Comparison of ENCODE assay signal across 12 cellular contexts in genomic region chr7:47481656-47482012, GRCh38.
A peak's percentile ranks its signal among the peaks of the same experiment; 100 is the strongest.
DNase-seq lines count a peak whose midpoint lies in the region; ATAC-seq, FAIRE-seq and TF ChIP-seq lines count a peak whose summit lies in the region.
"Had no signal": no experiment of that assay in that cellular context is flagged by ENCODE, and none has a peak within 500 bp of the region (broad histone marks: within the 10 kb centered on the region; RNA-seq: fewer than 3 reads in every experiment).

No MANE protein-coding gene starts in this region.

- H3K79me2 ChIP-seq in parathyroid adenoma = peaks cover 26% of the 10 kb centered on the region

- H3K4me1 Mint-ChIP-seq in stimulated activated naive CD8-positive, alpha-beta T cell treated with anti-CD3 and anti-CD28 coated beads, Interleukin-15, Interleukin-2, amounts not matched to agents 100 ng/mL and 50 ng/mL, for 24 hours (ENCODE audit: low read depth) = peaks cover 46% of the 10 kb centered on the region
- H3K4me1 Mint-ChIP-seq: activated naive CD8-positive, alpha-beta T cell treated with anti-CD3 and anti-CD28 coated beads, Interleukin-2, amount 10 ng/mL, durations not matched to agents 7 days and 5 days; stimulated activated effector memory CD8-positive, alpha-beta T cell treated with anti-CD3 and anti-CD28 coated beads, Interleukin-12 subunit alpha, Interleukin-12 subunit beta, amount 100 ng/mL, for 72 hours had no signal

- H3K36me3 ChIP-seq in esophagus muscularis mucosa (no peaks in the 10 kb centered on the region), parathyroid adenoma (ENCODE audit: control insufficient read depth, insufficient read depth, low read length) (no peaks in the 10 kb centered on the region)

- H3K27ac Mint-ChIP-seq in stimulated activated naive CD8-positive, alpha-beta T cell treated with anti-CD3 and anti-CD28 coated beads, Interleukin-15, Interleukin-2, amounts not matched to agents 100 ng/mL and 50 ng/mL, for 24 hours = peak overlapping the region; percentile 87
- H3K27ac Mint-ChIP-seq: activated naive CD8-positive, alpha-beta T cell treated with anti-CD3 and anti-CD28 coated beads, Interleukin-2, amount 10 ng/mL, durations not matched to agents 7 days and 5 days; stimulated activated effector memory CD8-positive, alpha-beta T cell treated with anti-CD3 and anti-CD28 coated beads, Interleukin-12 subunit alpha, Interleukin-12 subunit beta, amount 100 ng/mL, for 72 hours had no signal

- peak overlapping the region; percentile 39 to 57 (median 52) for H3K27ac ChIP-seq in esophagus muscularis mucosa (replicated peaks in 1 of 4)
- peak overlapping the region; percentile 91 for H3K27ac ChIP-seq in parathyroid adenoma

- H3K9me3 ChIP-seq in esophagus muscularis mucosa (no peaks in the 10 kb centered on the region), parathyroid adenoma (ENCODE audit: control insufficient read depth, low read length) (no peaks in the 10 kb centered on the region)

- no peak overlapping the region for H3K4me3 ChIP-seq in esophagus muscularis mucosa
- H3K4me3 ChIP-seq in parathyroid adenoma (ENCODE audit: low read depth, low read length) = no peak overlapping the region

- no peak for TF ChIP-seq POLR2A in esophagus muscularis mucosa (IDR thresholded peaks at IDR 0.05; ENCODE audit: low read depth)

- peak overlapping the region; percentile 65 for H3K4me3 Mint-ChIP-seq in stimulated activated naive CD8-positive, alpha-beta T cell treated with anti-CD3 and anti-CD28 coated beads, Interleukin-15, Interleukin-2, amounts not matched to agents 100 ng/mL and 50 ng/mL, for 24 hours
- H3K4me3 Mint-ChIP-seq: activated naive CD8-positive, alpha-beta T cell treated with anti-CD3 and anti-CD28 coated beads, Interleukin-2, amount 10 ng/mL, durations not matched to agents 7 days and 5 days; stimulated activated effector memory CD8-positive, alpha-beta T cell treated with anti-CD3 and anti-CD28 coated beads, Interleukin-12 subunit alpha, Interleukin-12 subunit beta, amount 100 ng/mL, for 72 hours had no signal

- peak overlapping the region; percentile 36 for H2AFZ ChIP-seq in parathyroid adenoma

- 92% methylated on average over 7 of the region's 7 CpGs for WGBS in esophagus muscularis mucosa

- peaks cover 3% of the 10 kb centered on the region for H3K27me3 Mint-ChIP-seq in stimulated activated naive CD8-positive, alpha-beta T cell treated with anti-CD3 and anti-CD28 coated beads, Interleukin-15, Interleukin-2, amounts not matched to agents 100 ng/mL and 50 ng/mL, for 24 hours
- H3K27me3 Mint-ChIP-seq: activated naive CD8-positive, alpha-beta T cell treated with anti-CD3 and anti-CD28 coated beads, Interleukin-2, amount 10 ng/mL, durations not matched to agents 7 days and 5 days had no signal

- peaks cover 4% of the 10 kb centered on the region for H3K9me3 Mint-ChIP-seq in stimulated activated naive CD8-positive, alpha-beta T cell treated with anti-CD3 and anti-CD28 coated beads, Interleukin-15, Interleukin-2, amounts not matched to agents 100 ng/mL and 50 ng/mL, for 24 hours
- H3K9me3 Mint-ChIP-seq: activated naive CD8-positive, alpha-beta T cell treated with anti-CD3 and anti-CD28 coated beads, Interleukin-2, amount 10 ng/mL, durations not matched to agents 7 days and 5 days had no signal

- peak overlapping the region; percentile 46 for H3K4me2 ChIP-seq in parathyroid adenoma (ENCODE audit: low read length)

- intact Hi-C loops in esophagus muscularis mucosa (cut with DNase I) = no loop called here

- no peak overlapping the region for H3K9ac ChIP-seq in parathyroid adenoma

- no peaks in the 10 kb centered on the region for H3K36me3 Mint-ChIP-seq in stimulated activated naive CD8-positive, alpha-beta T cell treated with anti-CD3 and anti-CD28 coated beads, Interleukin-15, Interleukin-2, amounts not matched to agents 100 ng/mL and 50 ng/mL, for 24 hours (ENCODE audit: low read depth)
- H3K36me3 Mint-ChIP-seq: activated naive CD8-positive, alpha-beta T cell treated with anti-CD3 and anti-CD28 coated beads, Interleukin-2, amount 10 ng/mL, durations not matched to agents 7 days and 5 days; stimulated activated effector memory CD8-positive, alpha-beta T cell treated with anti-CD3 and anti-CD28 coated beads, Interleukin-12 subunit alpha, Interleukin-12 subunit beta, amount 100 ng/mL, for 72 hours had no signal

- no peak for FAIRE-seq in D721Med (lab: Jason Lieb, UNC)

- TF ChIP-seq CTCF in esophagus muscularis mucosa (IDR thresholded peaks at IDR 0.05) (no peak), parathyroid adenoma (IDR thresholded peaks at IDR 0.05) (no peak), D721Med (IDR thresholded peaks at IDR 0.05; ENCODE audit: insufficient read depth, missing control alignments) (no peak)

- no peak for ATAC-seq in stimulated activated naive CD8-positive, alpha-beta T cell treated with anti-CD3 and anti-CD28 coated beads, Interleukin-15, Interleukin-2, amounts not matched to agents 100 U/mL and 50 U/mL, for 24 hours

- H3K4me1 ChIP-seq in esophagus muscularis mucosa (peaks cover 66 to 86% (median 74%) of the 10 kb centered on the region in 4 donors), parathyroid adenoma (peaks cover 82% of the 10 kb centered on the region)

- DNase-seq in stimulated activated naive CD8-positive, alpha-beta T cell treated with anti-CD3 and anti-CD28 coated beads, Interleukin-15, Interleukin-2, amounts not matched to agents 100 U/mL and 50 U/mL, for 24 hours = no peak
- DNase-seq in esophagus muscularis mucosa (ENCODE audit: extremely low spot score) (no peak), UCSD-AML1 (lab: John Stamatoyannopoulos, UW; ENCODE audit: unreplicated experiment) (no peak), D721Med (ENCODE audit: insufficient read length, low spot score) (no peak), foreskin melanocyte (no peak), activated gamma-delta T cell (lab: John Stamatoyannopoulos, UW) (no peak)
- DNase-seq: activated CD4-positive, alpha-beta T cell treated with anti-CD3 and anti-CD28 coated beads, Interleukin-2, amount 50 U/mL, for 4 hours; activated naive CD8-positive, alpha-beta T cell treated with anti-CD3 and anti-CD28 coated beads, Interleukin-2, amount 10 ng/mL, durations not matched to agents 7 days and 5 days; GF-D8 had no signal

- H3K27me3 ChIP-seq in esophagus muscularis mucosa (no peaks in the 10 kb centered on the region), parathyroid adenoma (ENCODE audit: control insufficient read depth, insufficient read depth, low read length) (no peaks in the 10 kb centered on the region)

- TF ChIP-seq EP300 in esophagus muscularis mucosa (IDR thresholded peaks at IDR 0.05) = no peak
